19 cellular contexts compared by ENCODE assay signal in genomic region chrX:2559124-2559523, GRCh38. TPM values are rescaled to one million over a fixed set of nuclear protein-coding genes. Genes with fewer than 3 reads are reported as not detected.
A peak's percentile ranks its signal among the peaks of the same experiment; 100 is the strongest.
DNase-seq lines count a peak whose midpoint lies in the region; TF ChIP-seq lines count a peak whose summit lies in the region.
"Had no signal": no experiment of that assay in that cellular context is flagged by ENCODE, and none has a peak within 500 bp of the region (broad histone marks: within the 10 kb centered on the region; RNA-seq: fewer than 3 reads in every experiment).

No MANE protein-coding gene starts in this region.

- no peak overlapping the region for H3K4me3 Mint-ChIP-seq in activated CD4-positive, alpha-beta memory T cell treated with anti-CD3 and anti-CD28 coated beads for 36 hours
- no peak overlapping the region for H3K4me3 Mint-ChIP-seq in chondrocyte (ENCODE audit: unreplicated experiment)
- H3K4me3 Mint-ChIP-seq: CD4-positive, alpha-beta memory T cell had no signal

- peaks cover 38% of the 10 kb centered on the region for H3K27me3 Mint-ChIP-seq in activated CD4-positive, alpha-beta memory T cell treated with anti-CD3 and anti-CD28 coated beads for 36 hours
- peaks cover 18% of the 10 kb centered on the region for H3K27me3 Mint-ChIP-seq in chondrocyte (ENCODE audit: low read depth)

- CTCF ChIA-PET in A673 (lab: Charles Lee) = no interaction called here
- CTCF ChIA-PET in BJ (lab: Yijun Ruan, JAX) = no interaction called here
- CTCF ChIA-PET in SK-N-SH (lab: Yijun Ruan, JAX) = no interaction called here
- CTCF ChIA-PET in activated CD4-positive, alpha-beta memory T cell treated with anti-CD3 and anti-CD28 coated beads for 36 hours (lab: Charles Lee) = no interaction called here

- H3F3A ChIP-seq in SK-N-SH (replicated peaks; ENCODE audit: insufficient read depth) = no peaks in the 10 kb centered on the region

- H3K4me1 ChIP-seq in A673 (ENCODE audit: insufficient read depth, low read length, poor library complexity, severe bottlenecking) (no peaks in the 10 kb centered on the region), SK-N-SH (ENCODE audit: control insufficient read depth in 1 of 2, insufficient read depth in 2 of 2, low read depth in 1 of 2, low read length in 1 of 2) (no peaks in the 10 kb centered on the region)
- H3K4me1 ChIP-seq: BE2C, Peyer's patch had no signal

- no peak overlapping the region for H2AFZ ChIP-seq in SK-N-SH (ENCODE audit: low read depth)

- no peak overlapping the region for H3K27ac Mint-ChIP-seq in activated CD4-positive, alpha-beta memory T cell treated with anti-CD3 and anti-CD28 coated beads for 36 hours
- H3K27ac Mint-ChIP-seq in chondrocyte (ENCODE audit: unreplicated experiment) = no peak overlapping the region
- H3K27ac Mint-ChIP-seq: CD4-positive, alpha-beta memory T cell had no signal

- intact Hi-C loops in A673 (cut with micrococcal nuclease; ENCODE audit: unreplicated experiment) = no loop called here
- intact Hi-C loops in activated CD4-positive, alpha-beta memory T cell treated with anti-CD3 and anti-CD28 coated beads for 36 hours (cut with micrococcal nuclease) = no loop called here

- no peak for TF ChIP-seq RAD21 in SK-N-SH (IDR thresholded peaks at IDR 0.05; ENCODE audit: low read length)

- H3K27me3 ChIP-seq in A673 (replicated peaks; ENCODE audit: insufficient read depth, low read depth, low read length, poor library complexity) (peaks cover 5% of the 10 kb centered on the region), BJ (ENCODE audit: control insufficient read depth, insufficient read depth, low read length) (peaks cover 5% of the 10 kb centered on the region; the same call in 1 of the 2 replicates), SK-N-SH (ENCODE audit: insufficient read depth) (peaks cover 54% of the 10 kb centered on the region)
- H3K27me3 ChIP-seq: BE2C, Peyer's patch had no signal

- POLR2A ChIA-PET in A673 (lab: Charles Lee; ENCODE audit: low non-redundant PET) = no interaction called here
- POLR2A ChIA-PET in BJ (lab: Charles Lee) = no interaction called here
- POLR2A ChIA-PET in SK-N-SH (lab: Yijun Ruan, JAX) = no interaction called here
- POLR2A ChIA-PET in activated CD4-positive, alpha-beta memory T cell treated with anti-CD3 and anti-CD28 coated beads for 36 hours (lab: Charles Lee) = no interaction called here

- no peak overlapping the region for H3K27ac ChIP-seq in A673 (ENCODE audit: low read depth, low read length, poor library complexity, severe bottlenecking)
- no peak overlapping the region for H3K27ac ChIP-seq in SK-N-SH (ENCODE audit: low read depth in 2 of 2, low read length in 1 of 2)
- H3K27ac ChIP-seq: Peyer's patch had no signal

- no TSS peak for BruUV-seq in A673 (replicated peaks; lab: Mats Ljungman, UMichigan)

- TF ChIP-seq CTCF in A673 (conservative IDR thresholded peaks at IDR 0.05; ENCODE audit: low read depth, low read length) (no peak), BJ (IDR thresholded peaks at IDR 0.05; ENCODE audit: insufficient read depth, low read depth, low read length) (no peak), SK-N-SH (IDR thresholded peaks at IDR 0.05) (no peak), fibroblast of the aortic adventitia (IDR thresholded peaks at IDR 0.05; ENCODE audit: insufficient read depth, low read length) (no peak), chondrocyte (IDR thresholded peaks at IDR 0.05) (no peak)

- DNase-seq in A673 (ENCODE audit: low spot score) (peak; percentile 51), BJ (ENCODE audit: low read depth) (peak; percentile 89), SK-N-SH (no peak), fibroblast of the aortic adventitia (ENCODE audit: low read depth) (peak; percentile 50), chondrocyte (ENCODE audit: low spot score) (no peak), dermis blood vessel endothelial cell (no peak)
- no peak for DNase-seq in activated CD4-positive, alpha-beta memory T cell treated with anti-CD3 and anti-CD28 coated beads for 36 hours
- DNase-seq: BE2C; CD4-positive, alpha-beta memory T cell; DMS153; GF-D8; KBM-7; NCI-H1105 treated with DMSO at 0.1 percent for 48 hours; NCI-H1694; NCI-H748 treated with DMSO at 0.1 percent for 48 hours; NK-92 treated with Interleukin-12 subunit alpha and Interleukin-12 subunit beta, amount 100 ng/mL, for 24 hours; Peyer's patch; SHP77 had no signal

- no peaks in the 10 kb centered on the region for H3K9me3 ChIP-seq in A673 (ENCODE audit: low read depth, low read length, poor library complexity, severe bottlenecking)
- H3K9me3 ChIP-seq in SK-N-SH = no peaks in the 10 kb centered on the region
- H3K9me3 ChIP-seq: BE2C, Peyer's patch had no signal

- no peaks in the 10 kb centered on the region for H3K4me1 Mint-ChIP-seq in activated CD4-positive, alpha-beta memory T cell treated with anti-CD3 and anti-CD28 coated beads for 36 hours (ENCODE audit: low read depth)
- peaks cover 9% of the 10 kb centered on the region for H3K4me1 Mint-ChIP-seq in chondrocyte (ENCODE audit: low read depth)
- H3K4me1 Mint-ChIP-seq: CD4-positive, alpha-beta memory T cell had no signal

- H3K4me2 ChIP-seq in SK-N-SH = no peak overlapping the region

- no peak overlapping the region for H3K9ac ChIP-seq in SK-N-SH

- H3K79me2 ChIP-seq in SK-N-SH (ENCODE audit: insufficient read depth) = no peaks in the 10 kb centered on the region

- no peaks in the 10 kb centered on the region for H3K36me3 Mint-ChIP-seq in activated CD4-positive, alpha-beta memory T cell treated with anti-CD3 and anti-CD28 coated beads for 36 hours
- peaks cover 6% of the 10 kb centered on the region for H3K36me3 Mint-ChIP-seq in chondrocyte (ENCODE audit: low read depth)
- H3K36me3 Mint-ChIP-seq: CD4-positive, alpha-beta memory T cell had no signal

- TF ChIP-seq EP300 in SK-N-SH (IDR thresholded peaks at IDR 0.05; ENCODE audit: borderline replicate concordance in 1 of 2, low read depth in 1 of 2, low read length in 1 of 2) = no peak

- H3K36me3 ChIP-seq in A673 (ENCODE audit: insufficient read depth, low read length, poor library complexity, severe bottlenecking) (no peaks in the 10 kb centered on the region), BJ (ENCODE audit: control insufficient read depth, insufficient read depth, low read length) (no peaks in the 10 kb centered on the region), SK-N-SH (replicated peaks in 1 of 2; ENCODE audit: control insufficient read depth in 1 of 2, insufficient read depth in 2 of 2, low read length in 1 of 2) (no peaks in the 10 kb centered on the region)
- H3K36me3 ChIP-seq: BE2C, Peyer's patch had no signal

- no peaks in the 10 kb centered on the region for H3K9me3 Mint-ChIP-seq in activated CD4-positive, alpha-beta memory T cell treated with anti-CD3 and anti-CD28 coated beads for 36 hours
- peaks cover 3% of the 10 kb centered on the region for H3K9me3 Mint-ChIP-seq in chondrocyte (ENCODE audit: low read depth)

- no peak overlapping the region for H3K4me3 ChIP-seq in A673 (ENCODE audit: low read depth, low read length, poor library complexity, severe bottlenecking)
- no peak overlapping the region for H3K4me3 ChIP-seq in BJ (ENCODE audit: low read depth, low read length)
- no peak overlapping the region for H3K4me3 ChIP-seq in SK-N-SH (ENCODE audit: low read depth in 2 of 2, low read length in 1 of 2)
- H3K4me3 ChIP-seq in fibroblast of the aortic adventitia (ENCODE audit: low read depth, low read length) = no peak overlapping the region
- H3K4me3 ChIP-seq: GM12878, Peyer's patch had no signal

- H3K9me2 ChIP-seq in SK-N-SH = no peaks in the 10 kb centered on the region

- under 1% methylated on average over 3 of the region's 3 CpGs for WGBS in SK-N-SH (ENCODE audit: low lambda C conversion rate)

- no peaks in the 10 kb centered on the region for H4K20me1 ChIP-seq in SK-N-SH (ENCODE audit: insufficient read depth)

TF ChIP-seq in SK-N-SH, 30 proteins besides CTCF, POLR2A, EP300 and RAD21:
- TF ChIP-seq PBX3 (IDR thresholded peaks at IDR 0.05) (peak; percentile 62), CHD2 (IDR thresholded peaks at IDR 0.05; ENCODE audit: low read length, partially characterized antibody) (no peak)

RNA-seq across cellular contexts. Expression of gene DHRSX, which starts 58.3 kb away (rescaled TPM):
- total RNA-seq in A673 (2021) = 28.1 and 30.2 TPM in 2 replicates
- 50.2 and 66.2 TPM in 2 replicates for polyA plus RNA-seq in BJ (2011; rRNA removed)
- polyA minus RNA-seq in BJ (2011; rRNA and poly(A)+ RNA removed) = 30.0 and 40.8 TPM in 2 replicates
- polyA plus RNA-seq in SK-N-SH (2012; rRNA removed) = 33.8 and 34.3 TPM in 2 replicates
- 27.1 and 33.9 TPM in 2 replicates for polyA plus RNA-seq in SK-N-SH (2012; cell fraction: cytosol; rRNA removed)
- 33.8 and 50.0 TPM in 2 replicates for polyA plus RNA-seq in SK-N-SH (2012; cell fraction: nucleus; rRNA removed)
- 17.5 and 38.8 TPM in 2 replicates for total RNA-seq in fibroblast of the aortic adventitia (ENCODE audit: low replicate concordance)
- total RNA-seq in activated CD4-positive, alpha-beta memory T cell treated with anti-CD3 and anti-CD28 coated beads for 36 hours = 10 to 100 TPM; 20.7 to 21.3 TPM
- 30.1 to 35.2 TPM (median 35.0 TPM) in 3 replicates for total RNA-seq in chondrocyte
- total RNA-seq in dermis blood vessel endothelial cell = 24.6 and 25.2 TPM in 2 replicates

RNA-seq across cellular contexts. Expression of gene ZBED1, which starts 58.3 kb away (rescaled TPM):
- total RNA-seq in A673 (2021) (37.6 and 46.5 TPM in 2 replicates), fibroblast of the aortic adventitia (ENCODE audit: low replicate concordance) (19.0 and 25.3 TPM in 2 replicates), chondrocyte (39.8 to 45.0 TPM (median 40.1 TPM) in 3 replicates), dermis blood vessel endothelial cell (57.5 and 75.7 TPM in 2 replicates)
- polyA plus RNA-seq in BJ (2011; rRNA removed) (21.8 and 26.3 TPM in 2 replicates), SK-N-SH (2012; rRNA removed) (16.6 and 16.7 TPM in 2 replicates)
- 17.5 and 23.0 TPM in 2 replicates for polyA minus RNA-seq in BJ (2011; rRNA and poly(A)+ RNA removed)
- polyA plus RNA-seq in SK-N-SH (2012; cell fraction: cytosol; rRNA removed) = 10.1 and 14.9 TPM in 2 replicates
- polyA plus RNA-seq in SK-N-SH (2012; cell fraction: nucleus; rRNA removed) = 7.2 and 8.4 TPM in 2 replicates
- 10 to 100 TPM; 22.5 to 25.3 TPM for total RNA-seq in activated CD4-positive, alpha-beta memory T cell treated with anti-CD3 and anti-CD28 coated beads for 36 hours

Comparison
In these comparisons a context has a peak if more than half of its experiments do, and no peak if none do; other contexts are left out.
1. DNase-seq: peak in A673 (single experiment), BJ (single experiment) and fibroblast of the aortic adventitia (single experiment); none in SK-N-SH (single experiment), activated CD4-positive, alpha-beta memory T cell treated with anti-CD3 and anti-CD28 coated beads for 36 hours (single experiment), chondrocyte (single experiment) and dermis blood vessel endothelial cell (single experiment).